Comparison of ENCODE assay signal across 1 cellular context in the genomic region with DNA sequence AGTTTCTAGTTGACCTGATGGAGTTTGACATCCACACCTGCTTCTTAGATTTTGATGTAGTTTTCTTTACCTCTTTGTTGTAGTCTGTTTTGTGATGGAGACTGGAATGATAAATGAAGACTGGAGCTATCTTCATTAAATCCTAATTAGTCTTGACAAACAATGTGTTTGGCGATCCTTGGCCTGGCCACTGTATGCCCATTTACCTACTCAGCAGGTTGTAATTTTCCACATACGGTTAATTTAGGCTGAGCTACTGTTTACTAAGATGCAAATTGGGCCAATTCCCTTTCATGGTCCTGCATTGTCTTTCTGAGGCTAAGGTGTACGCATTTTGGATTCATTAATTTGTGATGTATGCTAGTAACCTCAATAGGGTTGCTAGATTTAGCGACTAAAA.
TF ChIP-seq lines count a peak whose summit lies in the region.

A gene with protein sequence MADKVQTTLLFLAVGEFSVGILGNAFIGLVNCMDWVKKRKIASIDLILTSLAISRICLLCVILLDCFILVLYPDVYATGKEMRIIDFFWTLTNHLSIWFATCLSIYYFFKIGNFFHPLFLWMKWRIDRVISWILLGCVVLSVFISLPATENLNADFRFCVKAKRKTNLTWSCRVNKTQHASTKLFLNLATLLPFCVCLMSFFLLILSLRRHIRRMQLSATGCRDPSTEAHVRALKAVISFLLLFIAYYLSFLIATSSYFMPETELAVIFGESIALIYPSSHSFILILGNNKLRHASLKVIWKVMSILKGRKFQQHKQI (minus strand): TSS at position 41 of the 400 bp plus-strand sequence. CDS start 57 bp downstream, outside the sequence.

TF ChIP-seq in H1, 55 proteins besides CTCF, POLR2A, EP300 and RAD21:
- no peak for TF ChIP-seq POLR2AphosphoS5 (IDR thresholded peaks at IDR 0.05; ENCODE audit: low read depth, low read length)
- TF ChIP-seq CREB1 (IDR thresholded peaks at IDR 0.05) = no peak
- TF ChIP-seq KDM5A (IDR thresholded peaks at IDR 0.05; ENCODE audit: low read length) = no peak
- no peak for TF ChIP-seq GTF2F1 (IDR thresholded peaks at IDR 0.05; ENCODE audit: borderline replicate concordance, low read depth, low read length)
- TF ChIP-seq BRCA1 (IDR thresholded peaks at IDR 0.05; ENCODE audit: low read depth, low read length) = no peak
- TF ChIP-seq SP2 (IDR thresholded peaks at IDR 0.05; ENCODE audit: low read length) = no peak
- TF ChIP-seq, protein P1, sequence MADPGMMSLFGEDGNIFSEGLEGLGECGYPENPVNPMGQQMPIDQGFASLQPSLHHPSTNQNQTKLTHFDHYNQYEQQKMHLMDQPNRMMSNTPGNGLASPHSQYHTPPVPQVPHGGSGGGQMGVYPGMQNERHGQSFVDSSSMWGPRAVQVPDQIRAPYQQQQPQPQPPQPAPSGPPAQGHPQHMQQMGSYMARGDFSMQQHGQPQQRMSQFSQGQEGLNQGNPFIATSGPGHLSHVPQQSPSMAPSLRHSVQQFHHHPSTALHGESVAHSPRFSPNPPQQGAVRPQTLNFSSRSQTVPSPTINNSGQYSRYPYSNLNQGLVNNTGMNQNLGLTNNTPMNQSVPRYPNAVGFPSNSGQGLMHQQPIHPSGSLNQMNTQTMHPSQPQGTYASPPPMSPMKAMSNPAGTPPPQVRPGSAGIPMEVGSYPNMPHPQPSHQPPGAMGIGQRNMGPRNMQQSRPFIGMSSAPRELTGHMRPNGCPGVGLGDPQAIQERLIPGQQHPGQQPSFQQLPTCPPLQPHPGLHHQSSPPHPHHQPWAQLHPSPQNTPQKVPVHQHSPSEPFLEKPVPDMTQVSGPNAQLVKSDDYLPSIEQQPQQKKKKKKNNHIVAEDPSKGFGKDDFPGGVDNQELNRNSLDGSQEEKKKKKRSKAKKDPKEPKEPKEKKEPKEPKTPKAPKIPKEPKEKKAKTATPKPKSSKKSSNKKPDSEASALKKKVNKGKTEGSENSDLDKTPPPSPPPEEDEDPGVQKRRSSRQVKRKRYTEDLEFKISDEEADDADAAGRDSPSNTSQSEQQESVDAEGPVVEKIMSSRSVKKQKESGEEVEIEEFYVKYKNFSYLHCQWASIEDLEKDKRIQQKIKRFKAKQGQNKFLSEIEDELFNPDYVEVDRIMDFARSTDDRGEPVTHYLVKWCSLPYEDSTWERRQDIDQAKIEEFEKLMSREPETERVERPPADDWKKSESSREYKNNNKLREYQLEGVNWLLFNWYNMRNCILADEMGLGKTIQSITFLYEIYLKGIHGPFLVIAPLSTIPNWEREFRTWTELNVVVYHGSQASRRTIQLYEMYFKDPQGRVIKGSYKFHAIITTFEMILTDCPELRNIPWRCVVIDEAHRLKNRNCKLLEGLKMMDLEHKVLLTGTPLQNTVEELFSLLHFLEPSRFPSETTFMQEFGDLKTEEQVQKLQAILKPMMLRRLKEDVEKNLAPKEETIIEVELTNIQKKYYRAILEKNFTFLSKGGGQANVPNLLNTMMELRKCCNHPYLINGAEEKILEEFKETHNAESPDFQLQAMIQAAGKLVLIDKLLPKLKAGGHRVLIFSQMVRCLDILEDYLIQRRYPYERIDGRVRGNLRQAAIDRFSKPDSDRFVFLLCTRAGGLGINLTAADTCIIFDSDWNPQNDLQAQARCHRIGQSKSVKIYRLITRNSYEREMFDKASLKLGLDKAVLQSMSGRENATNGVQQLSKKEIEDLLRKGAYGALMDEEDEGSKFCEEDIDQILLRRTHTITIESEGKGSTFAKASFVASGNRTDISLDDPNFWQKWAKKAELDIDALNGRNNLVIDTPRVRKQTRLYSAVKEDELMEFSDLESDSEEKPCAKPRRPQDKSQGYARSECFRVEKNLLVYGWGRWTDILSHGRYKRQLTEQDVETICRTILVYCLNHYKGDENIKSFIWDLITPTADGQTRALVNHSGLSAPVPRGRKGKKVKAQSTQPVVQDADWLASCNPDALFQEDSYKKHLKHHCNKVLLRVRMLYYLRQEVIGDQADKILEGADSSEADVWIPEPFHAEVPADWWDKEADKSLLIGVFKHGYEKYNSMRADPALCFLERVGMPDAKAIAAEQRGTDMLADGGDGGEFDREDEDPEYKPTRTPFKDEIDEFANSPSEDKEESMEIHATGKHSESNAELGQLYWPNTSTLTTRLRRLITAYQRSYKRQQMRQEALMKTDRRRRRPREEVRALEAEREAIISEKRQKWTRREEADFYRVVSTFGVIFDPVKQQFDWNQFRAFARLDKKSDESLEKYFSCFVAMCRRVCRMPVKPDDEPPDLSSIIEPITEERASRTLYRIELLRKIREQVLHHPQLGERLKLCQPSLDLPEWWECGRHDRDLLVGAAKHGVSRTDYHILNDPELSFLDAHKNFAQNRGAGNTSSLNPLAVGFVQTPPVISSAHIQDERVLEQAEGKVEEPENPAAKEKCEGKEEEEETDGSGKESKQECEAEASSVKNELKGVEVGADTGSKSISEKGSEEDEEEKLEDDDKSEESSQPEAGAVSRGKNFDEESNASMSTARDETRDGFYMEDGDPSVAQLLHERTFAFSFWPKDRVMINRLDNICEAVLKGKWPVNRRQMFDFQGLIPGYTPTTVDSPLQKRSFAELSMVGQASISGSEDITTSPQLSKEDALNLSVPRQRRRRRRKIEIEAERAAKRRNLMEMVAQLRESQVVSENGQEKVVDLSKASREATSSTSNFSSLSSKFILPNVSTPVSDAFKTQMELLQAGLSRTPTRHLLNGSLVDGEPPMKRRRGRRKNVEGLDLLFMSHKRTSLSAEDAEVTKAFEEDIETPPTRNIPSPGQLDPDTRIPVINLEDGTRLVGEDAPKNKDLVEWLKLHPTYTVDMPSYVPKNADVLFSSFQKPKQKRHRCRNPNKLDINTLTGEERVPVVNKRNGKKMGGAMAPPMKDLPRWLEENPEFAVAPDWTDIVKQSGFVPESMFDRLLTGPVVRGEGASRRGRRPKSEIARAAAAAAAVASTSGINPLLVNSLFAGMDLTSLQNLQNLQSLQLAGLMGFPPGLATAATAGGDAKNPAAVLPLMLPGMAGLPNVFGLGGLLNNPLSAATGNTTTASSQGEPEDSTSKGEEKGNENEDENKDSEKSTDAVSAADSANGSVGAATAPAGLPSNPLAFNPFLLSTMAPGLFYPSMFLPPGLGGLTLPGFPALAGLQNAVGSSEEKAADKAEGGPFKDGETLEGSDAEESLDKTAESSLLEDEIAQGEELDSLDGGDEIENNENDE (IDR thresholded peaks at IDR 0.05; ENCODE audit: insufficient replicate concordance, low read length) = no peak
- no peak for TF ChIP-seq CTBP2 (IDR thresholded peaks at IDR 0.05; ENCODE audit: borderline replicate concordance, insufficient read depth, insufficient read length, low read length)
- TF ChIP-seq RBBP5 (IDR thresholded peaks at IDR 0.05; ENCODE audit: borderline replicate concordance, low read depth, low read length) = no peak
- no peak for TF ChIP-seq SP4 (IDR thresholded peaks at IDR 0.05; ENCODE audit: low read length)
- TF ChIP-seq SIRT6 (IDR thresholded peaks at IDR 0.05; ENCODE audit: low read length) = no peak
